In the genomic region with DNA sequence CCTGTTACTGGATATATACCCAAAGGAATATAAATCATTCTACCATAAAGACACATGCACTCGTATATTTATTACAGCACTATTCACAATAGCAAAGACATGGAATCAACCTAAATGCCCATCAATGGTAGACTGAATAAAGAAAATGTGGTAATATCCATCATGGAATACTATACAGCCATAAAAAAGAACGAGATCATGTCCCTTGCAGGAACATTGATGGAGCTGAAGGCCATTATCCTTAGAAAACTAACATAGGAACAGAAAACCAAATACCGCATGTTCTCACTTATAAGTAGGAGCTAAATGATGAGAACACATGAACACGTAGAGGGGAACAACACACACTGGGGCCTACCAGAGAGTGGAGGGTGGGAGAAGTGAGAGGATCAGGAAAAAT, we compare ENCODE assay signal across 6 cellular contexts. TPM values are rescaled to one million over a fixed set of nuclear protein-coding genes. Genes with fewer than 3 reads are reported as not detected.
"Had no signal": no experiment of that assay in that cellular context is flagged by ENCODE, and none has a peak within 500 bp of the region (broad histone marks: within the 10 kb centered on the region; RNA-seq: fewer than 3 reads in every experiment).

No MANE protein-coding gene starts in this region.

RNA-seq across cellular contexts. Expression of a gene that starts 3.3 kb away (rescaled TPM):
- total RNA-seq: GM23338, H1, H9, HepG2, HFFc6, HT1080 had no signal
